ENCODE assay signal across 1 cellular context in genomic region chr4:113566015-113566795, GRCh38.
TF ChIP-seq lines count a peak whose summit lies in the region.

No MANE protein-coding gene starts in this region.

TF ChIP-seq in GM12878, 131 proteins besides CTCF, POLR2A, EP300 and RAD21 (continued from another document):
- TF ChIP-seq ZBTB40 (IDR thresholded peaks at IDR 0.05; ENCODE audit: borderline replicate concordance) (no peak), JUND (IDR thresholded peaks at IDR 0.05; ENCODE audit: low read depth, low read length) (no peak), SMARCA5 (IDR thresholded peaks at IDR 0.05) (0 out of 2 replicates have a peak, but pooled peaks have one; percentile 34), NR2F1 (conservative IDR thresholded peaks at IDR 0.05) (no peak), NKRF (conservative IDR thresholded peaks at IDR 0.05) (no peak), ZBTB4 (CRISPR knock-in tag; IDR thresholded peaks at IDR 0.05) (no peak), KLF5 (IDR thresholded peaks at IDR 0.05; ENCODE audit: partially characterized antibody) (no peak), POLR2AphosphoS5 (IDR thresholded peaks at IDR 0.05; ENCODE audit: low read length) (no peak), ATF2 (IDR thresholded peaks at IDR 0.05; ENCODE audit: low read length) (no peak), SKIL (IDR thresholded peaks at IDR 0.05; ENCODE audit: low read depth, poor library complexity, severe bottlenecking) (peak; percentile 21), ETV6 (conservative IDR thresholded peaks at IDR 0.05 in 1 of 2, IDR thresholded peaks at IDR 0.05 in 1 of 2; ENCODE audit: borderline replicate concordance in 1 of 2, low read depth in 1 of 2) (no peak)
